ENCODE assay signal across 2 cellular contexts in genomic region chrX:153851981-153852380, GRCh38.
TF ChIP-seq lines count a peak whose summit lies in the region.

No MANE protein-coding gene starts in this region.

TF ChIP-seq in HEK293T, 16 proteins besides CTCF, POLR2A, EP300 and RAD21:
- TF ChIP-seq FOXA1 (IDR thresholded peaks at IDR 0.05) (no peak), PKNOX1 (IDR thresholded peaks at IDR 0.05) (peak; percentile 57), FOXM1 (IDR thresholded peaks at IDR 0.05; ENCODE audit: borderline replicate concordance) (no peak), HDGF (IDR thresholded peaks at IDR 0.05; ENCODE audit: borderline replicate concordance) (no peak), ELF4 (IDR thresholded peaks at IDR 0.05) (no peak), L3MBTL2 (conservative IDR thresholded peaks at IDR 0.05) (no peak), BHLHE40 (IDR thresholded peaks at IDR 0.05; ENCODE audit: borderline replicate concordance) (no peak)

TF ChIP-seq in endothelial cell of umbilical vein, 7 proteins besides CTCF, POLR2A, EP300 and RAD21:
- TF ChIP-seq EZH2 (IDR thresholded peaks at IDR 0.05; ENCODE audit: borderline replicate concordance, low read depth, low read length, severe bottlenecking): no peak
- no peak for TF ChIP-seq MYC (IDR thresholded peaks at IDR 0.05; ENCODE audit: low read depth, low read length)
- no peak for TF ChIP-seq FOS (IDR thresholded peaks at IDR 0.05; ENCODE audit: borderline replicate concordance, insufficient read depth, low read length)
- TF ChIP-seq JUN (IDR thresholded peaks at IDR 0.05; ENCODE audit: borderline replicate concordance, insufficient read depth, insufficient read length, low read depth): no peak
- TF ChIP-seq POLR2AphosphoS5 (IDR thresholded peaks at IDR 0.05; ENCODE audit: insufficient read depth, low read depth, low read length): no peak
- no peak for TF ChIP-seq MAX (IDR thresholded peaks at IDR 0.05; ENCODE audit: insufficient read depth, insufficient read length)
- no peak for TF ChIP-seq GATA2 (IDR thresholded peaks at IDR 0.05; ENCODE audit: insufficient read depth, insufficient read length, low read depth, low read length)
